In genomic region chr22:35477911-35478582, GRCh38 we compare ENCODE assay signal across 1 cellular context.
TF ChIP-seq lines count a peak whose summit lies in the region.

No MANE protein-coding gene starts in this region.

TF ChIP-seq in HEK293, 187 proteins besides CTCF, POLR2A, EP300 and RAD21 (continued from another document and continues in another):
- TF ChIP-seq ZBTB26 (tag by site-specific recombination; optimal IDR thresholded peaks at IDR 0.05) (no peak), ZNF843 (tag by site-specific recombination; IDR thresholded peaks at IDR 0.05) (no peak), MZF1 (tag by site-specific recombination; IDR thresholded peaks at IDR 0.05; ENCODE audit: borderline replicate concordance) (no peak), ELK4 (IDR thresholded peaks at IDR 0.05; ENCODE audit: borderline replicate concordance, low read depth, low read length) (no peak), SP2 (tag by site-specific recombination; IDR thresholded peaks at IDR 0.05) (peak; percentile 52), ZBTB6 (tag by site-specific recombination; IDR thresholded peaks at IDR 0.05) (peak; percentile 6; the same call in 1 of the 2 replicates), ZNF473 (tag by site-specific recombination; IDR thresholded peaks at IDR 0.05) (no peak), ZNF555 (tag by site-specific recombination; conservative IDR thresholded peaks at IDR 0.05) (no peak), FEZF1 (tag by site-specific recombination; IDR thresholded peaks at IDR 0.05) (no peak), EGR2 (tag by site-specific recombination; IDR thresholded peaks at IDR 0.05; ENCODE audit: low read depth) (peak; percentile 98), MYNN (tag by site-specific recombination; IDR thresholded peaks at IDR 0.05; ENCODE audit: borderline replicate concordance) (no peak), TCF7L2 (IDR thresholded peaks at IDR 0.05; ENCODE audit: borderline replicate concordance, low read depth, low read length) (no peak), ZNF202 (tag by site-specific recombination; IDR thresholded peaks at IDR 0.05; ENCODE audit: borderline replicate concordance) (no peak), ZNF426 (tag by site-specific recombination; IDR thresholded peaks at IDR 0.05) (no peak), YY2 (tag by site-specific recombination; IDR thresholded peaks at IDR 0.05) (no peak), ZNF561 (tag by site-specific recombination; IDR thresholded peaks at IDR 0.05; ENCODE audit: borderline replicate concordance) (no peak), ZNF518A (tag by site-specific recombination; conservative IDR thresholded peaks at IDR 0.05; ENCODE audit: low read depth) (no peak), ZNF571 (tag by site-specific recombination; IDR thresholded peaks at IDR 0.05) (no peak), KLF10 (tag by site-specific recombination; IDR thresholded peaks at IDR 0.05) (no peak), ZNF311 (tag by site-specific recombination; IDR thresholded peaks at IDR 0.05; ENCODE audit: borderline replicate concordance) (no peak), GFI1B (tag by site-specific recombination; IDR thresholded peaks at IDR 0.05) (no peak), HOXD13 (CRISPR knock-in tag; IDR thresholded peaks at IDR 0.05; ENCODE audit: borderline replicate concordance) (no peak), PRDM4 (tag by site-specific recombination; IDR thresholded peaks at IDR 0.05) (peak; percentile 47; the same call in 1 of the 2 replicates), ZNF37A (tag by site-specific recombination; IDR thresholded peaks at IDR 0.05) (no peak), PBX3 (CRISPR knock-in tag; IDR thresholded peaks at IDR 0.05) (no peak), ZNF404 (tag by site-specific recombination; IDR thresholded peaks at IDR 0.05) (no peak), ZNF362 (tag by site-specific recombination; IDR thresholded peaks at IDR 0.05) (no peak), ZNF600 (tag by site-specific recombination; IDR thresholded peaks at IDR 0.05) (no peak), PRDM1 (tag by site-specific recombination; IDR thresholded peaks at IDR 0.05) (no peak), ZNF10 (tag by site-specific recombination; IDR thresholded peaks at IDR 0.05) (no peak), ZNF792 (tag by site-specific recombination; IDR thresholded peaks at IDR 0.05) (no peak), HIC1 (tag by site-specific recombination; IDR thresholded peaks at IDR 0.05) (peak; percentile 34; the same call in 1 of the 2 replicates), ZNF621 (tag by site-specific recombination; IDR thresholded peaks at IDR 0.05) (no peak), ZNF791 (tag by site-specific recombination; IDR thresholded peaks at IDR 0.05) (no peak), ZNF274 (IDR thresholded peaks at IDR 0.05; ENCODE audit: low read length) (no peak), ZNF274 (tag by site-specific recombination; IDR thresholded peaks at IDR 0.05; ENCODE audit: borderline replicate concordance) (no peak), KLF9 (tag by site-specific recombination; IDR thresholded peaks at IDR 0.05; ENCODE audit: low read depth) (0 out of 2 replicates have a peak, but pooled peaks have one; percentile 45), GLI4 (tag by site-specific recombination; IDR thresholded peaks at IDR 0.05) (no peak), KLF17 (tag by site-specific recombination; IDR thresholded peaks at IDR 0.05) (peak; percentile 53; the same call in 1 of the 2 replicates), PRDM6 (tag by site-specific recombination; IDR thresholded peaks at IDR 0.05) (peak; percentile 47; the same call in 1 of the 2 replicates), ZNF660 (tag by site-specific recombination; IDR thresholded peaks at IDR 0.05) (peak; percentile 73)
